ENCODE assay signal across 16 cellular contexts in genomic region chr7:12409097-12409711, GRCh38. TPM values are rescaled to one million over a fixed set of nuclear protein-coding genes. Genes with fewer than 3 reads are reported as not detected.
DNase-seq lines count a peak whose midpoint lies in the region; ATAC-seq, FAIRE-seq and TF ChIP-seq lines count a peak whose summit lies in the region.
"Had no signal": no experiment of that assay in that cellular context is flagged by ENCODE, and none has a peak within 500 bp of the region (broad histone marks: within the 10 kb centered on the region; RNA-seq: fewer than 3 reads in every experiment).

No MANE protein-coding gene starts in this region.

- peaks cover under 1% of the 10 kb centered on the region for H3K23me2 ChIP-seq in H9 (ENCODE audit: insufficient read length, low read depth, low read length, poor library complexity, severe bottlenecking)
- H3K23me2 ChIP-seq in H1 (ENCODE audit: low read depth, low read length) = peaks cover 5% of the 10 kb centered on the region; the same call in 1 of the 2 replicates

- intact Hi-C loops in left cardiac atrium (cut with DNase I) = no loop called here

- no peak overlapping the region for H2BK12ac ChIP-seq in H9 (ENCODE audit: insufficient read length, low read depth, low read length)
- 0 out of 2 replicates have a peak overlapping the region, but pooled peaks have one; percentile 35 for H2BK12ac ChIP-seq in H1 (ENCODE audit: low read depth, low read length)

- no peak overlapping the region for H2BK20ac ChIP-seq in H9 (ENCODE audit: low read depth, low read length, poor library complexity, severe bottlenecking)
- peak overlapping the region; percentile 50; the same call in 1 of the 2 replicates for H2BK20ac ChIP-seq in H1 (ENCODE audit: low read length)

- H3K18ac ChIP-seq in H9 (ENCODE audit: insufficient read length, low read depth, low read length) = no peak overlapping the region
- H3K18ac ChIP-seq in H1 (ENCODE audit: extremely low read depth, low read length) = peak overlapping the region; percentile 52; the same call in 1 of the 2 replicates

- no CpG with 5 or more reads among the region's 4 CpGs for WGBS in H9 (ENCODE audit: extremely low coverage, insufficient read length, low lambda C conversion rate)
- 75% methylated on average over 4 of the region's 4 CpGs; no CpG with 5 or more reads in 1 of the 2 experiments for whole genome bisulfite sequencing in H1 (ENCODE audit: extremely low coverage in 1 of 2, insufficient coverage in 1 of 2, insufficient read length in 1 of 2, insufficient replicate concordance in 2 of 2, low coverage in 1 of 2, low lambda C conversion rate in 2 of 2, missing lambda C conversion rate in 1 of 2), 2 experiments

- H3K4me2 ChIP-seq in H9 (ENCODE audit: insufficient read depth, insufficient read length, low read length) (no peak overlapping the region), H1 (ENCODE audit: insufficient read depth in 1 of 2, low read depth in 2 of 2, low read length in 2 of 2) (no peak overlapping the region; a peak in 1 of 4 replicates), neural progenitor cell (no peak overlapping the region)
- H3K4me2 ChIP-seq: BLaER1 had no signal

- H3K14ac ChIP-seq in H9 (ENCODE audit: insufficient read depth, low read length) (no peak overlapping the region), H1 (ENCODE audit: insufficient read length) (peak overlapping the region; percentile 5)

- peaks cover 11 to 16% of the 10 kb centered on the region in 2 experiments; a peak in 3 of 5 replicates for H3K9me3 Mint-ChIP-seq in H9
- peaks cover 4% of the 10 kb centered on the region for H3K9me3 Mint-ChIP-seq in neural progenitor cell

- H3K4me3 Mint-ChIP-seq in H9 (no peak overlapping the region), neural progenitor cell (no peak overlapping the region)
- H3K4me3 Mint-ChIP-seq: CD4-positive, CD25-positive, alpha-beta regulatory T cell; CD8-positive, alpha-beta T cell had no signal

- POLR2A ChIA-PET in H1 (lab: Charles Lee; ENCODE audit: partially characterized antibody) = interaction anchor here (0.7 to 1.3 kb wide), 4 partner anchors 11 to 334 kb away, joined by 3 to 4 read pairs (median 3); no protein-coding TSS in a partner anchor

- no peak overlapping the region for H4K91ac ChIP-seq in H9 (ENCODE audit: insufficient read length, low read depth, low read length)
- H4K91ac ChIP-seq in H1 (replicated peaks; ENCODE audit: insufficient read length, low read length) = no peak overlapping the region

- peak overlapping the region; percentile 41 to 81 (median 71) for H3K27ac Mint-ChIP-seq in H9
- no peak overlapping the region for H3K27ac Mint-ChIP-seq in neural progenitor cell
- H3K27ac Mint-ChIP-seq: CD4-positive, CD25-positive, alpha-beta regulatory T cell; CD8-positive, alpha-beta T cell had no signal

- H3K4me3 ChIP-seq in H1 (ENCODE audit: extremely low read depth in 1 of 4, insufficient read depth in 2 of 4, low read depth in 3 of 4, low read length in 4 of 4) (no peak overlapping the region), neural progenitor cell (no peak overlapping the region)
- H3K4me3 ChIP-seq: BLaER1 had no signal

- H3K9ac ChIP-seq in H9 (ENCODE audit: extremely low read depth, insufficient read length, low read length) = no peak overlapping the region
- H3K9ac ChIP-seq in H1 (replicated peaks in 1 of 4; ENCODE audit: extremely low read depth in 1 of 4, low read depth in 3 of 4, low read length in 3 of 4) = no peak overlapping the region; a peak in 1 of 7 replicates
- H3K9ac ChIP-seq in neural progenitor cell = no peak overlapping the region
- H3K9ac ChIP-seq: BLaER1 had no signal

- H2AFZ ChIP-seq in H9 (ENCODE audit: low read length) = peak overlapping the region; percentile 34
- peak overlapping the region; percentile 78; the same call in 1 of the 2 replicates for H2AFZ ChIP-seq in H1 (ENCODE audit: low read length)
- peak overlapping the region; percentile 13 for H2AFZ ChIP-seq in neural progenitor cell (replicated peaks)

- no peak overlapping the region for H2AK5ac ChIP-seq in H9 (ENCODE audit: insufficient read length, low read length)
- no peak overlapping the region for H2AK5ac ChIP-seq in H1 (ENCODE audit: low read depth, low read length)

- H3K27me3 Mint-ChIP-seq in H9 (ENCODE audit: low read depth) = peaks cover 4% of the 10 kb centered on the region
- peaks cover 9% of the 10 kb centered on the region for H3K27me3 Mint-ChIP-seq in neural progenitor cell (ENCODE audit: insufficient read depth, low read depth)

- no peak overlapping the region for H3T11ph ChIP-seq in H9 (ENCODE audit: low read length)

- no peaks in the 10 kb centered on the region for H3K79me2 ChIP-seq in H9 (ENCODE audit: insufficient read depth, low read length)
- H3K79me2 ChIP-seq in H1 (ENCODE audit: control insufficient read depth in 1 of 2, insufficient read depth in 2 of 2, low read length in 2 of 2) = no peaks in the 10 kb centered on the region
- H3K79me2 ChIP-seq in neural progenitor cell (ENCODE audit: low read depth) = no peaks in the 10 kb centered on the region

- H3K27me3 ChIP-seq in H9 (ENCODE audit: insufficient read depth, low read length) (no peaks in the 10 kb centered on the region; the same call in 1 of the 2 replicates), H1 (replicated peaks in 1 of 4; ENCODE audit: control insufficient read depth in 3 of 4, extremely low read depth in 1 of 4, insufficient read depth in 3 of 4, low read length in 3 of 4) (no peaks in the 10 kb centered on the region), neural progenitor cell (peaks cover 9% of the 10 kb centered on the region)
- H3K27me3 ChIP-seq: BLaER1 had no signal

- no peak for TF ChIP-seq RAD21 in H1 (IDR thresholded peaks at IDR 0.05 in 1 of 2, conservative IDR thresholded peaks at IDR 0.05 in 1 of 2; ENCODE audit: low read depth in 2 of 2, low read length in 2 of 2)

- peaks cover 4% of the 10 kb centered on the region for H3F3A ChIP-seq in neural progenitor cell (ENCODE audit: low read depth)

- H3K4me1 Mint-ChIP-seq in H9 = peaks cover 21 to 26% of the 10 kb centered on the region in 2 experiments
- H3K4me1 Mint-ChIP-seq in neural progenitor cell = no peaks in the 10 kb centered on the region

- H3K79me1 ChIP-seq in H9 (ENCODE audit: insufficient read depth, low read depth, low read length, poor library complexity, severe bottlenecking) (no peaks in the 10 kb centered on the region), H1 (ENCODE audit: low read depth, low read length) (no peaks in the 10 kb centered on the region)

- H3K36me3 Mint-ChIP-seq in H9 (ENCODE audit: insufficient read depth in 1 of 3, low read depth in 3 of 3) = peaks cover 0 to 21% (median 4%) of the 10 kb centered on the region in 3 experiments; a peak in 5 of 7 replicates
- no peaks in the 10 kb centered on the region for H3K36me3 Mint-ChIP-seq in neural progenitor cell
- H3K36me3 Mint-ChIP-seq: CD4-positive, CD25-positive, alpha-beta regulatory T cell; CD8-positive, alpha-beta T cell had no signal

- TF ChIP-seq CTCF in H9 (conservative IDR thresholded peaks at IDR 0.05) (no peak), H1 (IDR thresholded peaks at IDR 0.05; ENCODE audit: control extremely low read depth in 1 of 3, insufficient read depth in 1 of 3, low read depth in 1 of 3, low read length in 3 of 3) (no peak), neural progenitor cell (IDR thresholded peaks at IDR 0.05) (no peak)

- no peak overlapping the region for H2BK15ac ChIP-seq in H9 (ENCODE audit: low read depth, low read length)
- H2BK15ac ChIP-seq in H1 (ENCODE audit: low read length) = no peak overlapping the region

- no peak for TF ChIP-seq EP300 in H1 (IDR thresholded peaks at IDR 0.05; ENCODE audit: borderline replicate concordance in 1 of 2, low read depth in 2 of 2, low read length in 2 of 2)

- H3K4ac ChIP-seq in H9 (ENCODE audit: low read depth, low read length) = no peak overlapping the region
- peak overlapping the region; percentile 57 for H3K4ac ChIP-seq in H1 (replicated peaks; ENCODE audit: insufficient read length, low read depth, low read length)

- H4K20me1 ChIP-seq in H9 (ENCODE audit: control insufficient read depth, insufficient read depth, insufficient read length) = no peaks in the 10 kb centered on the region
- no peaks in the 10 kb centered on the region for H4K20me1 ChIP-seq in H1 (replicated peaks in 1 of 2; ENCODE audit: control insufficient read depth in 1 of 2, insufficient read depth in 2 of 2, low read length in 2 of 2)
- H4K20me1 ChIP-seq in neural progenitor cell (ENCODE audit: low read depth) = no peaks in the 10 kb centered on the region
- H4K20me1 ChIP-seq: BLaER1 had no signal

- H3K9me3 ChIP-seq in H9 (ENCODE audit: control insufficient read depth, low read depth, low read length) (no peaks in the 10 kb centered on the region), H1 (ENCODE audit: insufficient read depth in 2 of 2, low read depth in 1 of 2, low read length in 1 of 2) (no peaks in the 10 kb centered on the region; a peak in 1 of 4 replicates), neural progenitor cell (ENCODE audit: low read depth) (no peaks in the 10 kb centered on the region)
- H3K9me3 ChIP-seq: BLaER1 had no signal

- H4K5ac ChIP-seq in H9 (ENCODE audit: insufficient read length, low read depth, low read length) = no peak overlapping the region
- H4K5ac ChIP-seq in H1 (ENCODE audit: insufficient read length, low read depth, low read length) = no peak overlapping the region

- no peak for ATAC-seq in left cardiac atrium
- ATAC-seq: CD8-positive, alpha-beta T cell had no signal

- CTCF ChIA-PET in H1 (lab: Charles Lee; ENCODE audit: partially characterized antibody) = interaction anchor here (1.0 to 2.6 kb wide), 9 partner anchors 14 to 854 kb away, joined by 3 to 12 read pairs (median 3); no protein-coding TSS in a partner anchor

- no peak overlapping the region for H4K8ac ChIP-seq in H9 (replicated peaks; ENCODE audit: insufficient read length, low read depth, low read length)
- H4K8ac ChIP-seq in H1 (ENCODE audit: extremely low read depth, insufficient read depth, low read length) = no peak overlapping the region

- peaks cover 2% of the 10 kb centered on the region; the same call in 1 of the 2 replicates for H3K4me1 ChIP-seq in H9 (ENCODE audit: insufficient read depth, low read length)
- H3K4me1 ChIP-seq in H1 (replicated peaks in 1 of 4; ENCODE audit: control insufficient read depth in 3 of 4, insufficient read depth in 4 of 4, low read length in 3 of 4) = peaks cover 0 to 7% (median 0%) of the 10 kb centered on the region in 4 experiments; a peak in 3 of 7 replicates
- H3K4me1 ChIP-seq in neural progenitor cell = no peaks in the 10 kb centered on the region
- H3K4me1 ChIP-seq: BLaER1, Caco-2 had no signal

- H3K56ac ChIP-seq in H9 (ENCODE audit: insufficient read length, low read depth, low read length) (no peak overlapping the region), H1 (replicated peaks; ENCODE audit: insufficient read length, low read depth, low read length) (no peak overlapping the region)

- H2BK5ac ChIP-seq in H9 (ENCODE audit: insufficient read length, low read length) (no peak overlapping the region), H1 (ENCODE audit: low read depth, low read length) (no peak overlapping the region)

- FAIRE-seq in H1 (lab: Jason Lieb, UNC) = peak; percentile 68
- FAIRE-seq: GM12892 had no signal

- H2BK120ac ChIP-seq in H9 (ENCODE audit: low read depth, low read length, poor library complexity, severe bottlenecking) (no peak overlapping the region), H1 (replicated peaks; ENCODE audit: low read depth, low read length) (peak overlapping the region; percentile 69)

- no peak overlapping the region for H3K27ac ChIP-seq in H9 (ENCODE audit: insufficient read length, low read depth, low read length)
- no peak overlapping the region for H3K27ac ChIP-seq in H1 (ENCODE audit: low read depth, low read length)
- H3K27ac ChIP-seq in neural progenitor cell = no peak overlapping the region
- H3K27ac ChIP-seq: BLaER1, C4-2B had no signal

- DNase-seq in H9 (no peak), H1 (ENCODE audit: low read depth in 1 of 2, low spot score in 2 of 2) (no peak), neural progenitor cell (ENCODE audit: low spot score) (no peak), SKM-1 (lab: John Stamatoyannopoulos, UW; ENCODE audit: unreplicated experiment) (no peak), left cardiac atrium (no peak)
- no peak for DNase-seq in activated CD4-positive, alpha-beta T cell treated with anti-CD3 and anti-CD28 coated beads for 48 hours
- DNase-seq: Caco-2; CD4-positive, CD25-positive, alpha-beta regulatory T cell; CD8-positive, alpha-beta T cell; DMS153; DND-41; HCEC 1CT had no signal

- TF ChIP-seq POLR2A in H1 (IDR thresholded peaks at IDR 0.05; ENCODE audit: control extremely low read depth in 1 of 2, low read depth in 2 of 2, low read length in 2 of 2) = no peak

- H3K36me3 ChIP-seq in H1 (ENCODE audit: control insufficient read depth in 2 of 4, insufficient read depth in 4 of 4, low read length in 3 of 4) (no peaks in the 10 kb centered on the region), neural progenitor cell (peaks cover 3% of the 10 kb centered on the region)
- H3K36me3 ChIP-seq: BLaER1 had no signal

- H3K23ac ChIP-seq in H9 (ENCODE audit: insufficient read length, low read depth, low read length) (no peak overlapping the region), H1 (ENCODE audit: insufficient read length) (no peak overlapping the region)

RNA-seq across cellular contexts. Expression of gene VWDE, which starts 5.5 kb away (rescaled TPM):
- 15.9 and 18.1 TPM in 2 replicates for total RNA-seq in H9 (2021)
- 18.9 and 21.2 TPM in 2 replicates for total RNA-seq in H1 (2021; fragmentation: NEBNext Ultra II Directional; extraction: Animal tissue kit (Norgen Biotek cat#: 25700))
- polyA plus RNA-seq in H1 (2011; rRNA removed) = 8.5 and 11.0 TPM in 2 replicates
- polyA plus RNA-seq in H1 (2011; cell fraction: cytosol; rRNA removed) = 14.7 TPM
- 30.6 TPM for polyA plus RNA-seq in H1 (2011; cell fraction: nucleus; rRNA removed)
- 10.4 to 14.4 TPM (median 12.6 TPM) in 4 replicates for polyA plus RNA-seq in H1 (2012, experiment 1 of 2)
- 1.2 TPM for polyA plus RNA-seq in H1 (2012, experiment 2 of 2)
- polyA plus RNA-seq in H1 (2013, experiment 1 of 2) = 23.8 TPM
- 21.3 TPM for polyA plus RNA-seq in H1 (2013, experiment 2 of 2)
- polyA minus RNA-seq in H1 (2011; rRNA and poly(A)+ RNA removed) = 50.5 and 53.6 TPM in 2 replicates
- polyA minus RNA-seq in H1 (2011; cell fraction: cytosol; rRNA and poly(A)+ RNA removed) = 19.4 TPM
- 133 TPM for polyA minus RNA-seq in H1 (2011; cell fraction: nucleus; rRNA and poly(A)+ RNA removed)
- 9.8 and 10.5 TPM in 2 replicates for total RNA-seq in neural progenitor cell (ENCODE audit: low replicate concordance)
- total RNA-seq in left cardiac atrium = 1 to 10 TPM; 7.3 to 8.8 TPM
- total RNA-seq: A172 had no signal

Comparison
In these comparisons a context has a peak if more than half of its experiments do, and no peak if none do; other contexts are left out.
1. H2AFZ ChIP-seq: peak in every context shown above with its lines; median percentile 78 in H1; 34 in H9; 13 in neural progenitor cell.